Comparison of ENCODE assay signal across 9 cellular contexts in genomic region chr3:121431717-121432517, GRCh38.
A peak's percentile ranks its signal among the peaks of the same experiment; 100 is the strongest.
DNase-seq lines count a peak whose midpoint lies in the region; ATAC-seq and TF ChIP-seq lines count a peak whose summit lies in the region.
"Had no signal": no experiment of that assay in that cellular context is flagged by ENCODE, and none has a peak within 500 bp of the region (broad histone marks: within the 10 kb centered on the region; RNA-seq: fewer than 3 reads in every experiment).

No MANE protein-coding gene starts in this region.

- no peaks in the 10 kb centered on the region for H3K27me3 Mint-ChIP-seq in activated T-cell treated with anti-CD3 and anti-CD28 coated beads, Interleukin-2, amount 50 U/mL, for 72 hours (ENCODE audit: low read depth)
- no peaks in the 10 kb centered on the region for H3K27me3 Mint-ChIP-seq in H9 (ENCODE audit: low read depth)

- peak; percentile 97 for ATAC-seq in GM21717 (IDR thresholded peaks at IDR 0.05; ENCODE audit: unreplicated experiment)
- peak; percentile 90 to 94 for ATAC-seq in activated T-cell treated with anti-CD3 and anti-CD28 coated beads, Interleukin-2, amount 50 U/mL, for 72 hours (replicated peaks in 1 of 2)

- no peaks in the 10 kb centered on the region for H3K79me2 ChIP-seq in H9 (ENCODE audit: insufficient read depth, low read length)

- H2AFZ ChIP-seq in H9 (ENCODE audit: low read length), result no peak overlapping the region

- no peaks in the 10 kb centered on the region for H3K9me3 ChIP-seq in H9 (ENCODE audit: control insufficient read depth, low read depth, low read length)

- H2BK15ac ChIP-seq in H9 (ENCODE audit: low read depth, low read length), result no peak overlapping the region

- H3K4me1 ChIP-seq in H9 (ENCODE audit: insufficient read depth, low read length), result no peaks in the 10 kb centered on the region

- H3K27ac Mint-ChIP-seq in activated T-cell treated with anti-CD3 and anti-CD28 coated beads, Interleukin-2, amount 50 U/mL, for 72 hours, result peak overlapping the region; percentile 2
- H3K27ac Mint-ChIP-seq in H9, result no peak overlapping the region

- no peaks in the 10 kb centered on the region for H3K27me3 ChIP-seq in H9 (ENCODE audit: insufficient read depth, low read length)
- H3K27me3 ChIP-seq: cardiac muscle cell had no signal

- H3K4me1 Mint-ChIP-seq in activated T-cell treated with anti-CD3 and anti-CD28 coated beads, Interleukin-2, amount 50 U/mL, for 72 hours (ENCODE audit: low read depth), result peaks cover 13% of the 10 kb centered on the region
- H3K4me1 Mint-ChIP-seq in H9, result no peaks in the 10 kb centered on the region

- no peak overlapping the region for H2BK12ac ChIP-seq in H9 (ENCODE audit: insufficient read length, low read depth, low read length)

- H4K20me1 ChIP-seq in H9 (ENCODE audit: control insufficient read depth, insufficient read depth, insufficient read length), result no peaks in the 10 kb centered on the region

- H3K9me3 Mint-ChIP-seq in activated T-cell treated with anti-CD3 and anti-CD28 coated beads, Interleukin-2, amount 50 U/mL, for 72 hours, result no peaks in the 10 kb centered on the region
- no peaks in the 10 kb centered on the region for H3K9me3 Mint-ChIP-seq in H9

- H4K5ac ChIP-seq in H9 (ENCODE audit: insufficient read length, low read depth, low read length), result no peak overlapping the region

- TF ChIP-seq CTCF in GM12864 (IDR thresholded peaks at IDR 0.05; ENCODE audit: low read depth, low read length, missing control alignments) (no peak), H9 (conservative IDR thresholded peaks at IDR 0.05) (no peak)

- no peak overlapping the region for H3K18ac ChIP-seq in H9 (ENCODE audit: insufficient read length, low read depth, low read length)

- DNase-seq in GM12864 (ENCODE audit: low read depth), result peak; percentile 49
- DNase-seq in LHCN-M2 (ENCODE audit: low read depth), result peak; percentile 56
- DNase-seq in activated T-cell treated with anti-CD3 and anti-CD28 coated beads, Interleukin-2, amount 50 U/mL, for 72 hours, result peak; percentile 33 to 47
- DNase-seq in glomerular endothelial cell (ENCODE audit: extremely low read depth, low read depth, low spot score), result peak; percentile 23
- peak in 3 of 4 experiments; percentile 5 to 17 (median 8) for DNase-seq in stimulated activated CD4-positive, alpha-beta T cell treated with anti-CD3 and anti-CD28 coated beads, Interleukin-1b, Interleukin-23, amount 100 ng/mL, for 24 hours (ENCODE audit: low read depth in 4 of 4, low spot score in 1 of 4)
- DNase-seq in H9, result no peak
- no peak for DNase-seq in cerebellar cortex (ENCODE audit: low spot score)

- no peak overlapping the region for H2BK120ac ChIP-seq in H9 (ENCODE audit: low read depth, low read length, poor library complexity, severe bottlenecking)

- H2BK5ac ChIP-seq in H9 (ENCODE audit: insufficient read length, low read length), result no peak overlapping the region

- H3K27ac ChIP-seq in H9 (ENCODE audit: insufficient read length, low read depth, low read length), result no peak overlapping the region
- H3K27ac ChIP-seq: cardiac muscle cell had no signal

- H3K9ac ChIP-seq in H9 (ENCODE audit: extremely low read depth, insufficient read length, low read length), result no peak overlapping the region

- H3K4me2 ChIP-seq in H9 (ENCODE audit: insufficient read depth, insufficient read length, low read length), result no peak overlapping the region

- H3K4ac ChIP-seq in H9 (ENCODE audit: low read depth, low read length), result no peak overlapping the region

- peak overlapping the region in 1 of 2 donors; percentile 11 for H3K4me3 Mint-ChIP-seq in activated T-cell treated with anti-CD3 and anti-CD28 coated beads, Interleukin-2, amount 50 U/mL, for 72 hours
- no peak overlapping the region for H3K4me3 Mint-ChIP-seq in H9

- no peak overlapping the region for H2BK20ac ChIP-seq in H9 (ENCODE audit: low read depth, low read length, poor library complexity, severe bottlenecking)

- H3K79me1 ChIP-seq in H9 (ENCODE audit: insufficient read depth, low read depth, low read length, poor library complexity, severe bottlenecking), result no peaks in the 10 kb centered on the region

- no peak overlapping the region for H3K23ac ChIP-seq in H9 (ENCODE audit: insufficient read length, low read depth, low read length)

- H3K56ac ChIP-seq in H9 (ENCODE audit: insufficient read length, low read depth, low read length), result no peak overlapping the region

- H2AK5ac ChIP-seq in H9 (ENCODE audit: insufficient read length, low read length), result no peak overlapping the region

- no peaks in the 10 kb centered on the region for H3K23me2 ChIP-seq in H9 (ENCODE audit: insufficient read length, low read depth, low read length, poor library complexity, severe bottlenecking)

- WGBS in H9 (ENCODE audit: extremely low coverage, insufficient read length, low lambda C conversion rate), result no CpG with 5 or more reads among the region's 5 CpGs

- H4K91ac ChIP-seq in H9 (ENCODE audit: insufficient read length, low read depth, low read length), result no peak overlapping the region

- peaks cover 4 to 21% of the 10 kb centered on the region in 2 donors for H3K36me3 Mint-ChIP-seq in activated T-cell treated with anti-CD3 and anti-CD28 coated beads, Interleukin-2, amount 50 U/mL, for 72 hours (ENCODE audit: insufficient read depth in 2 of 2)
- H3K36me3 Mint-ChIP-seq in H9 (ENCODE audit: insufficient read depth in 1 of 3, low read depth in 3 of 3), result peaks cover 18 to 47% (median 41%) of the 10 kb centered on the region in 3 experiments; a peak in 6 of 7 replicates

- H4K8ac ChIP-seq in H9 (replicated peaks; ENCODE audit: insufficient read length, low read depth, low read length), result no peak overlapping the region

- no peak overlapping the region for H3K14ac ChIP-seq in H9 (ENCODE audit: insufficient read depth, low read length)

- no peak overlapping the region for H3K4me3 ChIP-seq in GM12864 (ENCODE audit: low read depth, low read length)
- H3K4me3 ChIP-seq: cardiac muscle cell had no signal

- H3T11ph ChIP-seq in H9 (ENCODE audit: low read length), result no peak overlapping the region

Comparison
In these comparisons a context has a peak if more than half of its experiments do, and no peak if none do; other contexts are left out.
1. DNase-seq: peak in GM12864 (single experiment), LHCN-M2 (single experiment), activated T-cell treated with anti-CD3 and anti-CD28 coated beads, Interleukin-2, amount 50 U/mL, for 72 hours (2 of 2), glomerular endothelial cell (single experiment) and stimulated activated CD4-positive, alpha-beta T cell treated with anti-CD3 and anti-CD28 coated beads, Interleukin-1b, Interleukin-23, amount 100 ng/mL, for 24 hours (3 of 4); none in H9 (single experiment) and cerebellar cortex (single experiment).